4 cellular contexts compared by ENCODE assay signal in genomic region chr7:64915301-64915700, GRCh38. TPM values are rescaled to one million over a fixed set of nuclear protein-coding genes. Genes with fewer than 3 reads are reported as not detected.
DNase-seq lines count a peak whose midpoint lies in the region; ATAC-seq and TF ChIP-seq lines count a peak whose summit lies in the region.
"Not testable (repeated sequence)": the region's sequence is repeated elsewhere in the genome, so short reads cannot be mapped to it uniquely, and the experiment has no call there.

No MANE protein-coding gene starts in this region.

- peaks cover 98% of the 10 kb centered on the region for H3K79me2 ChIP-seq in DND-41 (ENCODE audit: insufficient read depth, low read length)

- TF ChIP-seq CTCF in DND-41 (IDR thresholded peaks at IDR 0.05; ENCODE audit: borderline replicate concordance, extremely low read depth, low read length, poor library complexity, severe bottlenecking); progenitor cell of endocrine pancreas (IDR thresholded peaks at IDR 0.05; ENCODE audit: unreplicated experiment): not testable (repeated sequence)

- H3K9me3 Mint-ChIP-seq in central memory CD8-positive, alpha-beta T cell: not testable (repeated sequence)
- peaks cover 24% of the 10 kb centered on the region for H3K9me3 Mint-ChIP-seq in progenitor cell of endocrine pancreas (ENCODE audit: low read depth)

- H3K27me3 ChIP-seq in DND-41 (ENCODE audit: insufficient read depth, low read length, poor library complexity): not testable (repeated sequence)

- not testable (repeated sequence) for H3K4me1 ChIP-seq in DND-41 (ENCODE audit: insufficient read depth, low read length)

- not testable (repeated sequence) for H4K20me1 ChIP-seq in DND-41 (ENCODE audit: insufficient read depth, low read length)

- H3K9me3 ChIP-seq in DND-41 (ENCODE audit: insufficient read depth, low read length, severe bottlenecking): peaks cover 48% of the 10 kb centered on the region

- TF ChIP-seq POLR2A in erythroblast (IDR thresholded peaks at IDR 0.05; ENCODE audit: low read length): not testable (repeated sequence)

- not testable (repeated sequence) for H3K4me2 ChIP-seq in DND-41 (ENCODE audit: insufficient read depth, low read length)

- ATAC-seq in DND-41 (ENCODE audit: insufficient read depth, low read depth); central memory CD8-positive, alpha-beta T cell (replicated peaks; ENCODE audit: extremely low read depth, poor library complexity, severe bottlenecking): not testable (repeated sequence)

- H3K36me3 ChIP-seq in DND-41 (ENCODE audit: insufficient read depth, low read length): peaks cover 87% of the 10 kb centered on the region

- H3K27me3 Mint-ChIP-seq in central memory CD8-positive, alpha-beta T cell; progenitor cell of endocrine pancreas: not testable (repeated sequence)

- H3K9ac ChIP-seq in DND-41 (ENCODE audit: low read depth, low read length): not testable (repeated sequence)

- H3K36me3 Mint-ChIP-seq in central memory CD8-positive, alpha-beta T cell (ENCODE audit: insufficient read depth): peaks cover 15% of the 10 kb centered on the region
- peaks cover 54% of the 10 kb centered on the region for H3K36me3 Mint-ChIP-seq in progenitor cell of endocrine pancreas (ENCODE audit: insufficient read depth)

- H3K27ac Mint-ChIP-seq in central memory CD8-positive, alpha-beta T cell (ENCODE audit: low read depth): peak overlapping the region; percentile 41
- peak overlapping the region; percentile 73 for H3K27ac Mint-ChIP-seq in progenitor cell of endocrine pancreas

- H3K4me1 Mint-ChIP-seq in central memory CD8-positive, alpha-beta T cell: peaks cover 11% of the 10 kb centered on the region
- H3K4me1 Mint-ChIP-seq in progenitor cell of endocrine pancreas (ENCODE audit: low read depth): not testable (repeated sequence)

- not testable (repeated sequence) for H2AFZ ChIP-seq in DND-41 (ENCODE audit: low read depth, low read length)

- not testable (repeated sequence) for H3K4me3 Mint-ChIP-seq in central memory CD8-positive, alpha-beta T cell; progenitor cell of endocrine pancreas (ENCODE audit: low read depth)

- not testable (repeated sequence) for H3K27ac ChIP-seq in DND-41 (ENCODE audit: low read length)

- peak; percentile 27 for DNase-seq in DND-41
- not testable (repeated sequence) for DNase-seq in central memory CD8-positive, alpha-beta T cell (ENCODE audit: low spot score in 2 of 2); progenitor cell of endocrine pancreas (ENCODE audit: low spot score, unreplicated experiment)
- DNase-seq in erythroblast (lab: John Stamatoyannopoulos, UW): peak; percentile 17 to 48

- not testable (repeated sequence) for H3K4me3 ChIP-seq in DND-41 (ENCODE audit: low read depth in 1 of 2, low read length in 2 of 2)

RNA-seq across cellular contexts. Expression of gene ZNF273, which starts 12.2 kb away (rescaled TPM):
- total RNA-seq in progenitor cell of endocrine pancreas: 12.3 and 13.7 TPM in 2 replicates
